Comparison of ENCODE assay signal across 8 cellular contexts in genomic region chr15:34583399-34584320, GRCh38. TPM values are rescaled to one million over a fixed set of nuclear protein-coding genes. Genes with fewer than 3 reads are reported as not detected.
DNase-seq lines count a peak whose midpoint lies in the region; ATAC-seq and TF ChIP-seq lines count a peak whose summit lies in the region.

TSS of gene GOLGA8B (minus strand) at chr15:34583651. CDS start at chr15:34535912, 47,739 bp downstream.

- H3K27ac Mint-ChIP-seq in activated CD4-positive, alpha-beta T cell treated with anti-CD3 and anti-CD28 coated beads for 36 hours: peak within 1 kb of the TSS; percentile 80

- ATAC-seq in HG02981 (IDR thresholded peaks at IDR 0.05; ENCODE audit: unreplicated experiment): peak; percentile 48
- peak; percentile 78 for ATAC-seq in activated CD4-positive, alpha-beta T cell treated with anti-CD3 and anti-CD28 coated beads for 36 hours
- ATAC-seq in left lung: peak; percentile 83

- H3K36me3 ChIP-seq in left lung: no peaks in the 10 kb centered on the region

- H3K4me1 ChIP-seq in left lung: peaks cover 0 to 28% of the 10 kb centered on the region in 2 donors

- H3K4me1 Mint-ChIP-seq in activated CD4-positive, alpha-beta T cell treated with anti-CD3 and anti-CD28 coated beads for 36 hours: peaks cover 35% of the 10 kb centered on the region

- peak within 1 kb of the TSS; percentile 76 for H3K4me3 ChIP-seq in coronary artery
- H3K4me3 ChIP-seq in left lung: peak within 1 kb of the TSS; percentile 66 to 74

- H3K9me3 ChIP-seq in left lung: no peaks in the 10 kb centered on the region

- intact Hi-C loops in activated CD4-positive, alpha-beta T cell treated with anti-CD3 and anti-CD28 coated beads for 36 hours (cut with DNase I, micrococcal nuclease): no loop called here
- intact Hi-C loops in left lung (cut with DNase I): no loop called here

- peaks cover 0 to 42% of the 10 kb centered on the region in 2 donors for H3K27me3 ChIP-seq in left lung

- H3K27ac ChIP-seq in coronary artery: peak within 1 kb of the TSS; percentile 3 to 52
- peak within 1 kb of the TSS in 1 of 2 donors; percentile 7 for H3K27ac ChIP-seq in left lung

- peaks cover 16% of the 10 kb centered on the region for H3K27me3 Mint-ChIP-seq in activated CD4-positive, alpha-beta T cell treated with anti-CD3 and anti-CD28 coated beads for 36 hours

- H3K36me3 Mint-ChIP-seq in activated CD4-positive, alpha-beta T cell treated with anti-CD3 and anti-CD28 coated beads for 36 hours (ENCODE audit: low read depth): peaks cover 2% of the 10 kb centered on the region

- H3K9me3 Mint-ChIP-seq in activated CD4-positive, alpha-beta T cell treated with anti-CD3 and anti-CD28 coated beads for 36 hours (ENCODE audit: low read depth): no peaks in the 10 kb centered on the region

- H3K4me3 Mint-ChIP-seq in activated CD4-positive, alpha-beta T cell treated with anti-CD3 and anti-CD28 coated beads for 36 hours: peak within 1 kb of the TSS; percentile 89

- DNase-seq in NCI-H345 (lab: John Stamatoyannopoulos, UW) (peak; percentile 64), NCI-H345 treated with DMSO at 0.1 percent for 48 hours (lab: John Stamatoyannopoulos, UW; ENCODE audit: unreplicated experiment) (no peak), NCI-H2196 (lab: John Stamatoyannopoulos, UW; ENCODE audit: unreplicated experiment) (peak; percentile 54), coronary artery (ENCODE audit: low spot score) (no peak), left lung (peak; percentile 77 to 90)
- peak; percentile 88 for DNase-seq in activated CD4-positive, alpha-beta T cell treated with anti-CD3 and anti-CD28 coated beads for 36 hours
- DNase-seq in stimulated activated CD4-positive, alpha-beta T cell treated with anti-CD3 and anti-CD28 coated beads, Interleukin-2, amount 100 ng/mL, for 48 hours: peak; percentile 67 to 72

- CTCF ChIA-PET in activated CD4-positive, alpha-beta T cell treated with anti-CD3 and anti-CD28 coated beads for 36 hours (lab: Charles Lee): interaction anchor here (0.7 to 1.7 kb wide), 4 partner anchors 216 to 474 kb away, joined by 4 read pairs; partner anchors contain the start of gene LPCAT4

- TF ChIP-seq CTCF in coronary artery (IDR thresholded peaks at IDR 0.05) (no peak), left lung (IDR thresholded peaks at IDR 0.05) (no peak)

- POLR2A ChIA-PET in activated CD4-positive, alpha-beta T cell treated with anti-CD3 and anti-CD28 coated beads for 36 hours (lab: Charles Lee): interaction anchor here (0.7 to 1.5 kb wide), 3 partner anchors 217 to 482 kb away, joined by 3 to 4 read pairs (median 3); partner anchors contain the start of genes LPCAT4, PGBD4 and SLC12A6

RNA-seq across cellular contexts. Expression of gene GOLGA8B, which starts in this region (rescaled TPM):
- total RNA-seq in activated CD4-positive, alpha-beta T cell treated with anti-CD3 and anti-CD28 coated beads for 36 hours: 10 to 100 TPM; 47.9 to 49.4 TPM
- total RNA-seq in left lung: 10 to 100 TPM; 45.7 to 56.8 TPM

Comparison
In these comparisons a context has a peak if more than half of its experiments do, and no peak if none do; other contexts are left out.
1. DNase-seq: peak in NCI-H345 (single experiment), NCI-H2196 (single experiment), activated CD4-positive, alpha-beta T cell treated with anti-CD3 and anti-CD28 coated beads for 36 hours (single experiment), left lung (2 of 2) and stimulated activated CD4-positive, alpha-beta T cell treated with anti-CD3 and anti-CD28 coated beads, Interleukin-2, amount 100 ng/mL, for 48 hours (2 of 2); none in NCI-H345 treated with DMSO at 0.1 percent for 48 hours (single experiment) and coronary artery (single experiment).
2. Peak in every context shown above with its lines, with median percentiles within 50 percentile points of each other: ATAC-seq.